25 cellular contexts compared by ENCODE assay signal in the genomic region with DNA sequence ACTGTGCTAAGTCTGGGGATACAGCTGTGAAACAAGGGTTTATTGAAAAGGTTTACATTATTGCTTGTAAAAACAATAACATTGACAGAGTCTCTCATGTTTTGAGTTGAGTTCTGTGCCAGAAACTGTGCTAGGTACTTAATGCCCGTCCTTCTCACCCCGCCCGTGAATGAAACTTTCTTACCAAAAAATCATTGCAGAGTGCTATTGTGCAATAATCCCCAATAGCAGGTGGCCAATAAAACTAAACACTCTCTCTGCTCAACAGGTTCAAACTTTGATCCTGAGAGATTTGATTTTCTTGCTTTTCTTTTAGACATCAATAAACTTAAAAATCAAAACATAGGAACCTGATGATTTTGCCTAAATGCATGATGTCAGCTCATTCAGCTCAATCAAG.
DNase-seq lines count a peak whose midpoint lies in the region; ATAC-seq, FAIRE-seq and TF ChIP-seq lines count a peak whose summit lies in the region.
"Had no signal": no experiment of that assay in that cellular context is flagged by ENCODE, and none has a peak within 500 bp of the region (broad histone marks: within the 10 kb centered on the region; RNA-seq: fewer than 3 reads in every experiment).

No MANE protein-coding gene starts in this region.

- H3K18ac ChIP-seq in IMR-90 (ENCODE audit: low read depth, low read length) (no peak overlapping the region), H1 (ENCODE audit: extremely low read depth, low read length) (no peak overlapping the region)

- ATAC-seq in IMR-90 (ENCODE audit: low read depth) (no peak), HepG2 (no peak), right lobe of liver (peak; percentile 66 to 81 (median 75)), HG02970 (IDR thresholded peaks at IDR 0.05; ENCODE audit: low FRiP score, unreplicated experiment) (no peak), mucosa of descending colon (no peak)
- ATAC-seq: A549; CD8-positive, alpha-beta T cell; GM12878 had no signal

- dilution Hi-C loops in IMR-90 (cut with HindIII; ENCODE audit: low sequenced_read_pairs, unreplicated experiment) = no loop called here

- no peaks in the 10 kb centered on the region for H3K79me1 ChIP-seq in IMR-90 (ENCODE audit: low read depth in 1 of 2, low read length in 2 of 2)
- H3K79me1 ChIP-seq in H1 (ENCODE audit: low read depth, low read length) = no peaks in the 10 kb centered on the region

- H4K5ac ChIP-seq in IMR-90 (ENCODE audit: low read depth, low read length) = no peak overlapping the region
- no peak overlapping the region for H4K5ac ChIP-seq in H1 (ENCODE audit: insufficient read length, low read depth, low read length)

- H2BK12ac ChIP-seq in H1 (ENCODE audit: low read depth, low read length) = no peak overlapping the region

- H2BK5ac ChIP-seq in IMR-90 (ENCODE audit: low read depth, low read length, poor library complexity, severe bottlenecking) (no peak overlapping the region), H1 (ENCODE audit: low read depth, low read length) (no peak overlapping the region)

- no peak for TF ChIP-seq POLR2A in IMR-90 (IDR thresholded peaks at IDR 0.05; ENCODE audit: low read depth, low read length)
- no peak for TF ChIP-seq POLR2A in H1 (IDR thresholded peaks at IDR 0.05; ENCODE audit: control extremely low read depth in 1 of 2, low read depth in 2 of 2, low read length in 2 of 2)
- no peak for TF ChIP-seq POLR2A in HepG2 (IDR thresholded peaks at IDR 0.05; ENCODE audit: insufficient read depth in 1 of 2, low read depth in 2 of 2, low read length in 2 of 2)
- TF ChIP-seq POLR2A in right lobe of liver (IDR thresholded peaks at IDR 0.05) = no peak

- FAIRE-seq in H1 (lab: Jason Lieb, UNC) (no peak), HepG2 (lab: Jason Lieb, UNC) (no peak)
- FAIRE-seq: A549, G401.6, GM12878, GM12892, GM18507, GM19239 had no signal

- WGBS in IMR-90 (ENCODE audit: extremely low coverage in 2 of 2, insufficient read length in 1 of 2), 2 experiments = 90% methylated on average over 2 of the region's 3 CpGs; no CpG with 5 or more reads in 1 of the 2 experiments
- 93% methylated on average over 3 of the region's 3 CpGs; no CpG with 5 or more reads in 1 of the 2 experiments for WGBS in H1 (ENCODE audit: extremely low coverage in 1 of 2, insufficient coverage in 1 of 2, insufficient read length in 1 of 2, insufficient replicate concordance in 2 of 2, low coverage in 1 of 2, low lambda C conversion rate in 2 of 2, missing lambda C conversion rate in 1 of 2), 2 experiments
- 3% methylated on average over 3 of the region's 3 CpGs for WGBS in HepG2 (ENCODE audit: low lambda C conversion rate)
- WGBS in right lobe of liver (ENCODE audit: insufficient coverage, low coverage, low lambda C conversion rate, missing lambda C conversion rate) = 38% methylated on average over 3 of the region's 3 CpGs

- H3K56ac ChIP-seq in IMR-90 (ENCODE audit: extremely low read depth, insufficient read depth, low read length) = no peak overlapping the region
- no peak overlapping the region for H3K56ac ChIP-seq in H1 (replicated peaks; ENCODE audit: insufficient read length, low read depth, low read length)

- H4K20me1 ChIP-seq in IMR-90 (ENCODE audit: insufficient read depth, low read length) = no peaks in the 10 kb centered on the region
- H4K20me1 ChIP-seq in H1 (replicated peaks in 1 of 2; ENCODE audit: control insufficient read depth in 1 of 2, insufficient read depth in 2 of 2, low read length in 2 of 2) = no peaks in the 10 kb centered on the region
- H4K20me1 ChIP-seq in HepG2 (ENCODE audit: insufficient read depth, low read length) = no peaks in the 10 kb centered on the region
- H4K20me1 ChIP-seq: BLaER1 treated with 17β-estradiol and CSF1 and Interleukin-3, amounts not matched to agents 10 nM and 100 nM had no signal

- DNase-seq in IMR-90 = no peak
- DNase-seq in H1 (ENCODE audit: low read depth in 1 of 2, low spot score in 2 of 2) = no peak
- no peak for DNase-seq in HepG2 (ENCODE audit: low spot score)
- no peak for DNase-seq in right lobe of liver
- no peak for DNase-seq in EL
- no peak for DNase-seq in mucosa of descending colon
- DNase-seq: AML-193; Caco-2; CD4-positive, alpha-beta T cell; CD8-positive, alpha-beta T cell; DMS 273 treated with DMSO at 0.1 percent for 48 hours; DMS153; DMS53; DMS79; DND-41 had no signal

- no peak overlapping the region for H3K9ac ChIP-seq in IMR-90 (ENCODE audit: low read depth, low read length)
- no peak overlapping the region for H3K9ac ChIP-seq in H1 (replicated peaks in 1 of 4; ENCODE audit: extremely low read depth in 1 of 4, low read depth in 3 of 4, low read length in 3 of 4)
- no peak overlapping the region for H3K9ac ChIP-seq in HepG2 (ENCODE audit: insufficient read depth, low read depth, low read length)
- H3K9ac ChIP-seq: BLaER1 treated with 17β-estradiol and CSF1 and Interleukin-3, amounts not matched to agents 10 nM and 100 nM had no signal

- H4K8ac ChIP-seq in IMR-90 (ENCODE audit: low read depth in 2 of 2, low read length in 2 of 2) (no peak overlapping the region), H1 (ENCODE audit: extremely low read depth, insufficient read depth, low read length) (no peak overlapping the region)

- CTCF ChIA-PET in IMR-90 (lab: Yijun Ruan, JAX) (no interaction called here), H1 (lab: Charles Lee; ENCODE audit: partially characterized antibody) (no interaction called here), HepG2 (lab: Yijun Ruan, JAX; ENCODE audit: low intra/inter-chr PET ratio, low total read pairs) (no interaction called here)

- no peak overlapping the region for H2BK20ac ChIP-seq in IMR-90 (ENCODE audit: low read depth, low read length)
- H2BK20ac ChIP-seq in H1 (ENCODE audit: low read length) = no peak overlapping the region

- H2AK5ac ChIP-seq in IMR-90 (ENCODE audit: low read depth, low read length) (no peak overlapping the region), H1 (ENCODE audit: low read depth, low read length) (no peak overlapping the region)

- H4K91ac ChIP-seq in IMR-90 (ENCODE audit: insufficient read depth, low read depth, low read length) = no peak overlapping the region
- H4K91ac ChIP-seq in H1 (replicated peaks; ENCODE audit: insufficient read length, low read length) = no peak overlapping the region

- H3K4me1 ChIP-seq in IMR-90 (ENCODE audit: control insufficient read depth, insufficient read depth, low read length) (no peaks in the 10 kb centered on the region), H1 (replicated peaks in 1 of 4; ENCODE audit: control insufficient read depth in 3 of 4, insufficient read depth in 4 of 4, low read length in 3 of 4) (peaks cover 3 to 12% (median 7%) of the 10 kb centered on the region in 4 experiments), HepG2 (ENCODE audit: insufficient read depth, low read length) (no peaks in the 10 kb centered on the region), right lobe of liver (peaks cover 0 to 17% (median 6%) of the 10 kb centered on the region in 4 donors), mucosa of descending colon (ENCODE audit: low read depth) (no peaks in the 10 kb centered on the region)
- H3K4me1 ChIP-seq: A549; BLaER1 treated with 17β-estradiol and CSF1 and Interleukin-3, amounts not matched to agents 10 nM and 100 nM had no signal

- H3K36me3 ChIP-seq in IMR-90 (ENCODE audit: control insufficient read depth, insufficient read depth, low read length) (no peaks in the 10 kb centered on the region), H1 (ENCODE audit: control insufficient read depth in 2 of 4, insufficient read depth in 4 of 4, low read length in 3 of 4) (no peaks in the 10 kb centered on the region), HepG2 (replicated peaks in 1 of 2; ENCODE audit: control insufficient read depth in 1 of 2, insufficient read depth in 2 of 2, low read length in 2 of 2) (no peaks in the 10 kb centered on the region), right lobe of liver (no peaks in the 10 kb centered on the region), mucosa of descending colon (ENCODE audit: low read depth) (no peaks in the 10 kb centered on the region)
- H3K36me3 ChIP-seq: BLaER1 treated with 17β-estradiol and CSF1 and Interleukin-3, amounts not matched to agents 10 nM and 100 nM had no signal

- H3K27me3 ChIP-seq in IMR-90 (ENCODE audit: control insufficient read depth, insufficient read depth, low read length) (no peaks in the 10 kb centered on the region), H1 (replicated peaks in 1 of 4; ENCODE audit: control insufficient read depth in 3 of 4, extremely low read depth in 1 of 4, insufficient read depth in 3 of 4, low read length in 3 of 4) (no peaks in the 10 kb centered on the region), HepG2 (ENCODE audit: control insufficient read depth in 1 of 2, insufficient read depth in 2 of 2, low read length in 2 of 2) (0 out of 5 replicates have a peak, but pooled peaks cover 1 to 3% of the 10 kb centered on the region in 2 experiments), right lobe of liver (no peaks in the 10 kb centered on the region)
- H3K27me3 ChIP-seq: BLaER1 treated with 17β-estradiol and CSF1 and Interleukin-3, amounts not matched to agents 10 nM and 100 nM had no signal

- TF ChIP-seq EP300 in H1 (IDR thresholded peaks at IDR 0.05; ENCODE audit: borderline replicate concordance in 1 of 2, low read depth in 2 of 2, low read length in 2 of 2) (no peak), HepG2 (IDR thresholded peaks at IDR 0.05; ENCODE audit: low read depth in 2 of 2, low read length in 2 of 2) (no peak), HepG2 (CRISPR knock-in tag; IDR thresholded peaks at IDR 0.05; ENCODE audit: borderline replicate concordance) (no peak)

- intact Hi-C loops in IMR-90 (cut with micrococcal nuclease) = no loop called here
- intact Hi-C loops in HepG2 (cut with micrococcal nuclease; ENCODE audit: unreplicated experiment) = no loop called here
- intact Hi-C loops in right lobe of liver (cut with DNase I) = no loop called here
- intact Hi-C loops in mucosa of descending colon (cut with DNase I, micrococcal nuclease) = no loop called here

- H2BK120ac ChIP-seq in IMR-90 (ENCODE audit: low read depth, low read length) = no peak overlapping the region
- H2BK120ac ChIP-seq in H1 (replicated peaks; ENCODE audit: low read depth, low read length) = no peak overlapping the region

- H3K9me3 ChIP-seq in IMR-90 (ENCODE audit: control insufficient read depth, insufficient read depth, low read length) (peaks cover 25% of the 10 kb centered on the region), H1 (ENCODE audit: insufficient read depth in 2 of 2, low read depth in 1 of 2, low read length in 1 of 2) (no peaks in the 10 kb centered on the region; a peak in 1 of 4 replicates), HepG2 (ENCODE audit: low read length) (no peaks in the 10 kb centered on the region), right lobe of liver (no peaks in the 10 kb centered on the region), mucosa of descending colon (no peaks in the 10 kb centered on the region)
- H3K9me3 ChIP-seq: A549, Caco-2 had no signal

- H3K23ac ChIP-seq in IMR-90 (ENCODE audit: low read depth, low read length) (no peak overlapping the region), H1 (ENCODE audit: insufficient read length) (no peak overlapping the region)

- H2AFZ ChIP-seq in IMR-90 (replicated peaks; ENCODE audit: low read length, poor library complexity) (no peak overlapping the region), H1 (ENCODE audit: low read length) (no peak overlapping the region), HepG2 (ENCODE audit: low read length) (no peak overlapping the region)

- no peak overlapping the region for H3K14ac ChIP-seq in IMR-90 (replicated peaks; ENCODE audit: low read depth, low read length)
- H3K14ac ChIP-seq in H1 (ENCODE audit: insufficient read length) = no peak overlapping the region

- POLR2A ChIA-PET in IMR-90 (lab: Charles Lee; ENCODE audit: unreplicated experiment) (no interaction called here), H1 (lab: Charles Lee; ENCODE audit: partially characterized antibody) (no interaction called here), HepG2 (lab: Yijun Ruan, JAX) (no interaction called here)

- H3K27ac ChIP-seq in IMR-90 (ENCODE audit: insufficient read depth, low read length) = no peak overlapping the region
- no peak overlapping the region for H3K27ac ChIP-seq in H1 (ENCODE audit: low read depth, low read length)
- no peak overlapping the region for H3K27ac ChIP-seq in HepG2 (ENCODE audit: extremely low read length, insufficient read depth, low read length)
- H3K27ac ChIP-seq in right lobe of liver = no peak overlapping the region
- H3K27ac ChIP-seq: 22Rv1; A549; BLaER1 treated with 17β-estradiol and CSF1 and Interleukin-3, amounts not matched to agents 10 nM and 100 nM; C4-2B had no signal

- H3K4me2 ChIP-seq in IMR-90 (ENCODE audit: low read depth, low read length) = no peak overlapping the region
- H3K4me2 ChIP-seq in H1 (ENCODE audit: insufficient read depth in 1 of 2, low read depth in 2 of 2, low read length in 2 of 2) = no peak overlapping the region
- no peak overlapping the region for H3K4me2 ChIP-seq in HepG2 (ENCODE audit: low read depth, low read length)
- H3K4me2 ChIP-seq: A549; BLaER1 treated with 17β-estradiol and CSF1 and Interleukin-3, amounts not matched to agents 10 nM and 100 nM had no signal

- BruUV-seq in IMR-90 (replicated peaks; lab: Mats Ljungman, UMichigan) = no TSS peak
- no TSS peak for BruUV-seq in HepG2 (replicated peaks; lab: Mats Ljungman, UMichigan)

- H2BK15ac ChIP-seq in IMR-90 (ENCODE audit: low read depth, low read length) = no peak overlapping the region
- no peak overlapping the region for H2BK15ac ChIP-seq in H1 (ENCODE audit: low read length)

- TF ChIP-seq RAD21 in IMR-90 (IDR thresholded peaks at IDR 0.05; ENCODE audit: low read length) = no peak
- no peak for TF ChIP-seq RAD21 in H1 (IDR thresholded peaks at IDR 0.05 in 1 of 2, conservative IDR thresholded peaks at IDR 0.05 in 1 of 2; ENCODE audit: low read depth in 2 of 2, low read length in 2 of 2)
- TF ChIP-seq RAD21 in HepG2 (CRISPR knock-in tag; IDR thresholded peaks at IDR 0.05) = no peak

- H2AK9ac ChIP-seq in IMR-90 (replicated peaks; ENCODE audit: low read depth, low read length, poor library complexity) = no peak overlapping the region

- in situ Hi-C loops in IMR-90 (cut with MboI; ENCODE audit: low sequenced_read_pairs) (no loop called here), HepG2 (cut with HindIII; ENCODE audit: extremely low pct_ligation_motif_present, low pct_unique_long_range_greater_than_20kb) (no loop called here)

- no peak for TF ChIP-seq CTCF in IMR-90 (conservative IDR thresholded peaks at IDR 0.05; ENCODE audit: low read depth, low read length)
- TF ChIP-seq CTCF in H1 (IDR thresholded peaks at IDR 0.05; ENCODE audit: control extremely low read depth in 1 of 3, insufficient read depth in 1 of 3, low read depth in 1 of 3, low read length in 3 of 3) = no peak
- TF ChIP-seq CTCF in HepG2 (CRISPR knock-in tag; IDR thresholded peaks at IDR 0.05) = no peak
- TF ChIP-seq CTCF in right lobe of liver (IDR thresholded peaks at IDR 0.05) = no peak
- no peak for TF ChIP-seq CTCF in mucosa of descending colon (IDR thresholded peaks at IDR 0.05)

- H3K4me3 ChIP-seq in IMR-90 (ENCODE audit: insufficient read depth, low read depth, low read length) (no peak overlapping the region), H1 (ENCODE audit: extremely low read depth in 1 of 4, insufficient read depth in 2 of 4, low read depth in 3 of 4, low read length in 4 of 4) (no peak overlapping the region), HepG2 (replicated peaks in 1 of 3; ENCODE audit: insufficient read depth in 1 of 3, low read depth in 2 of 3, low read length in 3 of 3) (no peak overlapping the region), right lobe of liver (no peak overlapping the region), mucosa of descending colon (no peak overlapping the region)
- H3K4me3 ChIP-seq: A549; BLaER1 treated with 17β-estradiol and CSF1 and Interleukin-3, amounts not matched to agents 10 nM and 100 nM; GM12878 had no signal

- H3K79me2 ChIP-seq in H1 (ENCODE audit: control insufficient read depth in 1 of 2, insufficient read depth in 2 of 2, low read length in 2 of 2) = no peaks in the 10 kb centered on the region
- H3K79me2 ChIP-seq in HepG2 (ENCODE audit: insufficient read depth, low read length) = no peaks in the 10 kb centered on the region

- no peak overlapping the region for H3K4ac ChIP-seq in IMR-90 (ENCODE audit: low read depth, low read length)
- no peak overlapping the region for H3K4ac ChIP-seq in H1 (replicated peaks; ENCODE audit: insufficient read length, low read depth, low read length)

- H3K9me1 ChIP-seq in IMR-90 (ENCODE audit: insufficient read depth, low read length) = no peaks in the 10 kb centered on the region

- no peaks in the 10 kb centered on the region for H3K23me2 ChIP-seq in H1 (ENCODE audit: low read depth, low read length)

Comparison
In these comparisons a context has a peak if more than half of its experiments do, and no peak if none do; other contexts are left out.
1. ATAC-seq: peak in right lobe of liver (4 of 4); none in IMR-90 (single experiment), HepG2 (single experiment), HG02970 (single experiment) and mucosa of descending colon (single experiment).